8 cellular contexts compared by ENCODE assay signal in genomic region chr21:29196021-29196663, GRCh38.
DNase-seq lines count a peak whose midpoint lies in the region; ATAC-seq lines count a peak whose summit lies in the region.

No MANE protein-coding gene starts in this region.

- H3K27ac Mint-ChIP-seq in activated naive CD4-positive, alpha-beta T cell treated with anti-CD3 and anti-CD28 coated beads, Interleukin-2, amount 10 ng/mL, durations not matched to agents 7 days and 5 days = peak overlapping the region; percentile 86

- H3K36me3 Mint-ChIP-seq in activated naive CD4-positive, alpha-beta T cell treated with anti-CD3 and anti-CD28 coated beads, Interleukin-2, amount 10 ng/mL, durations not matched to agents 7 days and 5 days = peaks cover 16% of the 10 kb centered on the region

- peaks cover 23% of the 10 kb centered on the region for H3K9me3 Mint-ChIP-seq in activated naive CD4-positive, alpha-beta T cell treated with anti-CD3 and anti-CD28 coated beads, Interleukin-2, amount 10 ng/mL, durations not matched to agents 7 days and 5 days

- H3K27me3 Mint-ChIP-seq in activated naive CD4-positive, alpha-beta T cell treated with anti-CD3 and anti-CD28 coated beads, Interleukin-2, amount 10 ng/mL, durations not matched to agents 7 days and 5 days = no peaks in the 10 kb centered on the region

- in situ Hi-C loops in SK-MEL-5 (cut with HindIII; ENCODE audit: low pct_unique_long_range_greater_than_20kb, low sequenced_read_pairs) = no loop called here

- peak overlapping the region; percentile 43 for H3K4me3 Mint-ChIP-seq in activated naive CD4-positive, alpha-beta T cell treated with anti-CD3 and anti-CD28 coated beads, Interleukin-2, amount 10 ng/mL, durations not matched to agents 7 days and 5 days

- CTCF ChIA-PET in activated naive CD4-positive, alpha-beta T cell treated with anti-CD3 and anti-CD28 coated beads, Interleukin-2, amount 10 ng/mL, durations not matched to agents 7 days and 5 days (lab: Charles Lee) = interaction anchor here (0.7 to 1.8 kb wide), 9 partner anchors 9 to 106 kb away, joined by 3 to 6 read pairs (median 5); no protein-coding TSS in a partner anchor

- ATAC-seq in HG03280 (IDR thresholded peaks at IDR 0.05; ENCODE audit: unreplicated experiment) (peak; percentile 87), left ventricle myocardium superior (peak; percentile 86)

- intact Hi-C loops in left ventricle myocardium superior (cut with micrococcal nuclease) = no loop called here

- peaks cover 28% of the 10 kb centered on the region for H3K4me1 Mint-ChIP-seq in activated naive CD4-positive, alpha-beta T cell treated with anti-CD3 and anti-CD28 coated beads, Interleukin-2, amount 10 ng/mL, durations not matched to agents 7 days and 5 days

- DNase-seq in AG20443 (ENCODE audit: low spot score) (peak; percentile 80), GM19238 (ENCODE audit: insufficient read length, low spot score) (peak; percentile 61), SK-MEL-5 (ENCODE audit: low read depth, low spot score) (peak; percentile 61), left ventricle myocardium superior (no peak), NCI-H526 treated with DMSO at 0.1 percent for 48 hours (lab: John Stamatoyannopoulos, UW) (no peak)
- peak; percentile 70 for DNase-seq in activated naive CD4-positive, alpha-beta T cell treated with anti-CD3 and anti-CD28 coated beads, Interleukin-2, amount 10 ng/mL, durations not matched to agents 7 days and 5 days
- peak; percentile 11 to 26 for DNase-seq in stimulated activated CD4-positive, alpha-beta T cell treated with anti-CD3 and anti-CD28 coated beads, Interleukin-15, amount 100 ng/mL, for 1 hour (ENCODE audit: low read depth in 1 of 2, low spot score in 1 of 2)

Comparison
In these comparisons a context has a peak if more than half of its experiments do, and no peak if none do; other contexts are left out.
1. DNase-seq: peak in AG20443 (single experiment), GM19238 (single experiment), SK-MEL-5 (single experiment), activated naive CD4-positive, alpha-beta T cell treated with anti-CD3 and anti-CD28 coated beads, Interleukin-2, amount 10 ng/mL, durations not matched to agents 7 days and 5 days (single experiment) and stimulated activated CD4-positive, alpha-beta T cell treated with anti-CD3 and anti-CD28 coated beads, Interleukin-15, amount 100 ng/mL, for 1 hour (2 of 2); none in left ventricle myocardium superior (single experiment) and NCI-H526 treated with DMSO at 0.1 percent for 48 hours (single experiment).